ENCODE assay signal across 1 cellular context in genomic region chr11:3753110-3753509, GRCh38.
TF ChIP-seq lines count a peak whose summit lies in the region.

No MANE protein-coding gene starts in this region.

TF ChIP-seq in HepG2, 621 proteins besides CTCF, POLR2A, EP300 and RAD21:
- TF ChIP-seq ZBTB33 (CRISPR knock-in tag; IDR thresholded peaks at IDR 0.05) (no peak), NPAS2 (CRISPR knock-in tag; IDR thresholded peaks at IDR 0.05; ENCODE audit: borderline replicate concordance) (no peak), SAFB2 (CRISPR knock-in tag; IDR thresholded peaks at IDR 0.05; ENCODE audit: borderline replicate concordance, low read depth) (no peak), THAP9 (CRISPR knock-in tag; IDR thresholded peaks at IDR 0.05; ENCODE audit: borderline replicate concordance) (no peak), PLSCR1 (CRISPR knock-in tag; IDR thresholded peaks at IDR 0.05; ENCODE audit: borderline replicate concordance) (no peak), ZNF629 (CRISPR knock-in tag; conservative IDR thresholded peaks at IDR 0.05) (no peak), GLMP (CRISPR knock-in tag; IDR thresholded peaks at IDR 0.05; ENCODE audit: borderline replicate concordance) (no peak), FOXK1 (CRISPR knock-in tag; IDR thresholded peaks at IDR 0.05; ENCODE audit: borderline replicate concordance, low read depth) (no peak), ZZZ3 (CRISPR knock-in tag; IDR thresholded peaks at IDR 0.05; ENCODE audit: borderline replicate concordance) (no peak), NFE2 (CRISPR knock-in tag; IDR thresholded peaks at IDR 0.05) (no peak)
TF ChIP-seq in HepG2: peak in this region for 0.
